ENCODE assay signal across 17 cellular contexts in genomic region chr10:93475227-93475626, GRCh38. TPM values are rescaled to one million over a fixed set of nuclear protein-coding genes. Genes with fewer than 3 reads are reported as not detected.
DNase-seq lines count a peak whose midpoint lies in the region; ATAC-seq and TF ChIP-seq lines count a peak whose summit lies in the region.
"Had no signal": no experiment of that assay in that cellular context is flagged by ENCODE, and none has a peak within 500 bp of the region (broad histone marks: within the 10 kb centered on the region; RNA-seq: fewer than 3 reads in every experiment).

No MANE protein-coding gene starts in this region.

- POLR2A ChIA-PET in PC-3 (lab: Charles Lee; ENCODE audit: unreplicated experiment): interaction anchor here (1.3 to 1.6 kb wide), 2 partner anchors 9 to 29 kb away, joined by 34 to 36 read pairs; no protein-coding TSS in a partner anchor

- H3K9me2 ChIP-seq in PC-3 (replicated peaks; ENCODE audit: low read length): no peaks in the 10 kb centered on the region

- no peak overlapping the region for H2AFZ ChIP-seq in PC-3 (ENCODE audit: low read length)

- H3K36me3 ChIP-seq in PC-3 (ENCODE audit: low read depth, low read length) (peaks cover 57% of the 10 kb centered on the region), esophagus squamous epithelium (peaks cover 0 to 21% (median 0%) of the 10 kb centered on the region in 3 donors), rectal smooth muscle tissue (ENCODE audit: control insufficient read depth, insufficient read depth, low read length) (no peaks in the 10 kb centered on the region)

- ATAC-seq in PC-3: no peak
- ATAC-seq: activated T-cell treated with anti-CD3 and anti-CD28 coated beads, Interleukin-2, amount 50 U/mL, for 4 hours; heart right ventricle had no signal

- no peak for TF ChIP-seq CTCF in Calu3 (IDR thresholded peaks at IDR 0.05; ENCODE audit: unreplicated experiment)
- no peak for TF ChIP-seq CTCF in PC-3 (conservative IDR thresholded peaks at IDR 0.05; ENCODE audit: low read depth, low read length)
- TF ChIP-seq CTCF in esophagus squamous epithelium (IDR thresholded peaks at IDR 0.05): no peak

- H3F3A ChIP-seq in PC-3 (ENCODE audit: low read length, unreplicated experiment): peaks cover 12% of the 10 kb centered on the region

- BruUV-seq in Calu3 (replicated peaks; lab: Mats Ljungman, UMichigan): no TSS peak
- TSS peak; percentile 12 for BruUV-seq in PC-3 (replicated peaks; lab: Mats Ljungman, UMichigan)

- H3K4me2 ChIP-seq in PC-3 (ENCODE audit: low read length): peak overlapping the region; percentile 77

- H4K20me1 ChIP-seq in PC-3 (ENCODE audit: low read length): peaks cover 21% of the 10 kb centered on the region

- peak overlapping the region; percentile 49 for H3K4me3 ChIP-seq in PC-3 (ENCODE audit: low read length)
- H3K4me3 ChIP-seq in esophagus squamous epithelium: no peak overlapping the region
- H3K4me3 ChIP-seq in rectal smooth muscle tissue (ENCODE audit: low read length): no peak overlapping the region
- H3K4me3 ChIP-seq: heart right ventricle, tibial nerve had no signal

- intact Hi-C loops in Calu3 (cut with micrococcal nuclease; ENCODE audit: unreplicated experiment) (loop anchor here (5.0 kb wide), 1 partner anchor 48 kb away; no protein-coding TSS in a partner anchor), PC-3 (cut with micrococcal nuclease) (no loop called here), esophagus squamous epithelium (cut with DNase I) (no loop called here)

- no peak for TF ChIP-seq POLR2A in esophagus squamous epithelium (IDR thresholded peaks at IDR 0.05)

- DNase-seq in Calu3: no peak
- peak; percentile 38 for DNase-seq in PC-3
- DNase-seq in esophagus squamous epithelium (lab: John Stamatoyannopoulos, UW): no peak
- no peak for DNase-seq in NCI-H526 (lab: John Stamatoyannopoulos, UW)
- no peak for DNase-seq in dermis blood vessel endothelial cell
- no peak for DNase-seq in stimulated activated CD4-positive, alpha-beta T cell treated with anti-CD3 and anti-CD28 coated beads, Interleukin-4, amount 100 ng/mL, for 24 hours
- no peak for DNase-seq in middle frontal gyrus (ENCODE audit: extremely low spot score, low spot score)
- DNase-seq: activated CD4-positive, alpha-beta T cell treated with anti-CD3 and anti-CD28 coated beads, Interleukin-2, amount 10 ng/mL, durations not matched to agents 7 days and 5 days; activated T-cell treated with anti-CD3 and anti-CD28 coated beads, Interleukin-2, amount 50 U/mL, for 4 hours; heart right ventricle; NCI-H187; NK-92 treated with Interleukin-12 subunit alpha and Interleukin-12 subunit beta, amount 100 ng/mL, for 24 hours; SHP77; stimulated activated CD4-positive, alpha-beta T cell treated with anti-CD3 and anti-CD28 coated beads, Interleukin-2, amount 100 ng/mL, for 24 hours had no signal

- peaks cover 91% of the 10 kb centered on the region for H3K36me3 Mint-ChIP-seq in Calu3 (ENCODE audit: insufficient read depth, unreplicated experiment)

- peak overlapping the region; percentile 85 for H3K9ac ChIP-seq in PC-3 (ENCODE audit: low read length)
- no peak overlapping the region for H3K9ac ChIP-seq in rectal smooth muscle tissue (ENCODE audit: low read length)

- H3K27me3 ChIP-seq in PC-3 (ENCODE audit: low read length) (no peaks in the 10 kb centered on the region), esophagus squamous epithelium (no peaks in the 10 kb centered on the region), rectal smooth muscle tissue (ENCODE audit: control insufficient read depth, insufficient read depth, low read length) (no peaks in the 10 kb centered on the region)
- H3K27me3 ChIP-seq: heart right ventricle, tibial nerve had no signal

- no peaks in the 10 kb centered on the region for H3K9me3 Mint-ChIP-seq in Calu3 (ENCODE audit: low read depth, unreplicated experiment)
- H3K9me3 Mint-ChIP-seq: activated T-cell treated with anti-CD3 and anti-CD28 coated beads, Interleukin-2, amount 50 U/mL, for 4 hours; nephron had no signal

- 33 to 47% methylated on average over 2 of the region's 2 CpGs for WGBS in esophagus squamous epithelium, 2 donors

- peak overlapping the region; percentile 75 for H3K27ac Mint-ChIP-seq in Calu3 (ENCODE audit: unreplicated experiment)
- H3K27ac Mint-ChIP-seq: activated CD4-positive, alpha-beta T cell treated with anti-CD3 and anti-CD28 coated beads, Interleukin-2, amount 10 ng/mL, durations not matched to agents 7 days and 5 days had no signal

- peak overlapping the region; percentile 36 for H3K4me3 Mint-ChIP-seq in Calu3 (ENCODE audit: low read depth, unreplicated experiment)
- H3K4me3 Mint-ChIP-seq: activated CD4-positive, alpha-beta T cell treated with anti-CD3 and anti-CD28 coated beads, Interleukin-2, amount 10 ng/mL, durations not matched to agents 7 days and 5 days; activated T-cell treated with anti-CD3 and anti-CD28 coated beads, Interleukin-2, amount 50 U/mL, for 4 hours; nephron had no signal

- peaks cover 54% of the 10 kb centered on the region for H3K4me1 Mint-ChIP-seq in Calu3 (ENCODE audit: low read depth, unreplicated experiment)
- H3K4me1 Mint-ChIP-seq: activated CD4-positive, alpha-beta T cell treated with anti-CD3 and anti-CD28 coated beads, Interleukin-2, amount 10 ng/mL, durations not matched to agents 7 days and 5 days had no signal

- CTCF ChIA-PET in Calu3 (lab: Charles Lee) (interaction anchor here (0.9 to 1.3 kb wide), 4 partner anchors 16 to 38 kb away, joined by 3 to 4 read pairs (median 3); no protein-coding TSS in a partner anchor), PC-3 (lab: Charles Lee) (no interaction called here)

- no peaks in the 10 kb centered on the region for H3K9me3 ChIP-seq in PC-3 (ENCODE audit: low read length)
- H3K9me3 ChIP-seq in esophagus squamous epithelium: no peaks in the 10 kb centered on the region
- H3K9me3 ChIP-seq: heart right ventricle, tibial nerve had no signal

- no peaks in the 10 kb centered on the region for H3K27me3 Mint-ChIP-seq in Calu3 (ENCODE audit: unreplicated experiment)
- H3K27me3 Mint-ChIP-seq: activated CD4-positive, alpha-beta T cell treated with anti-CD3 and anti-CD28 coated beads, Interleukin-2, amount 10 ng/mL, durations not matched to agents 7 days and 5 days had no signal

- peaks cover 91% of the 10 kb centered on the region for H3K79me2 ChIP-seq in PC-3 (ENCODE audit: low read length)

- H3K27ac ChIP-seq in PC-3 (ENCODE audit: low read length): peak overlapping the region; percentile 99
- H3K27ac ChIP-seq in esophagus squamous epithelium: peak overlapping the region; percentile 55 to 76 (median 68)
- peak overlapping the region; percentile 45 for H3K27ac ChIP-seq in rectal smooth muscle tissue (ENCODE audit: low read depth, low read length)
- H3K27ac ChIP-seq: heart right ventricle had no signal

- H3K4me1 ChIP-seq in PC-3 (ENCODE audit: insufficient read depth, low read length): peaks cover 83% of the 10 kb centered on the region
- peaks cover 29 to 99% (median 74%) of the 10 kb centered on the region in 3 donors for H3K4me1 ChIP-seq in esophagus squamous epithelium
- H3K4me1 ChIP-seq in rectal smooth muscle tissue (ENCODE audit: control insufficient read depth, insufficient read depth, low read length): peaks cover 20% of the 10 kb centered on the region

RNA-seq across cellular contexts. Expression of gene MYOF, which starts 6.9 kb away (rescaled TPM):
- 468 and 474 TPM in 2 replicates for total RNA-seq in Calu3 (2022)
- total RNA-seq in PC-3 (2014; rRNA removed): 174 and 189 TPM in 2 replicates
- 100 to 1,000 TPM in 2 of 4 donors, 10 to 100 TPM in 2; 61.1 to 123 (median 99.6) TPM for total RNA-seq in esophagus squamous epithelium
- 190 and 467 TPM in 2 replicates for total RNA-seq in dermis blood vessel endothelial cell

RNA-seq across cellular contexts. Expression of gene CEP55, which starts 21.2 kb away (rescaled TPM):
- 46.9 and 52.2 TPM in 2 replicates for total RNA-seq in Calu3 (2022)
- total RNA-seq in PC-3 (2014; rRNA removed): 62.6 and 63.6 TPM in 2 replicates
- total RNA-seq in esophagus squamous epithelium: 10 to 100 TPM in 2 of 4 donors, 1 to 10 TPM in 2; 6.7 to 23.7 (median 14.4) TPM
- 18.9 and 100 TPM in 2 replicates for total RNA-seq in dermis blood vessel endothelial cell

Comparison
In these comparisons a context has a peak if more than half of its experiments do, and no peak if none do; other contexts are left out.
1. H3K27ac ChIP-seq: peak in every context shown above with its lines; median percentile 99 in PC-3; 68 in esophagus squamous epithelium; 45 in rectal smooth muscle tissue.